18 cellular contexts compared by ENCODE assay signal in genomic region chr9:120505186-120505585, GRCh38.
DNase-seq lines count a peak whose midpoint lies in the region; ATAC-seq and TF ChIP-seq lines count a peak whose summit lies in the region.
"Had no signal": no experiment of that assay in that cellular context is flagged by ENCODE, and none has a peak within 500 bp of the region (broad histone marks: within the 10 kb centered on the region; RNA-seq: fewer than 3 reads in every experiment).

No MANE protein-coding gene starts in this region.

- no peaks in the 10 kb centered on the region for H4K20me1 ChIP-seq in hepatocyte (ENCODE audit: insufficient read depth, poor library complexity, severe bottlenecking)

- WGBS in right cardiac atrium, result 73% methylated on average over 4 of the region's 4 CpGs
- 96% methylated on average over 4 of the region's 4 CpGs for WGBS in hepatocyte (ENCODE audit: low lambda C conversion rate, missing lambda C conversion rate)

- H3K27ac ChIP-seq in cardiac muscle cell (no peak overlapping the region), right cardiac atrium (ENCODE audit: low read length) (no peak overlapping the region), WERI-Rb-1 (no peak overlapping the region), upper lobe of right lung (no peak overlapping the region), dorsolateral prefrontal cortex (no peak overlapping the region), hepatocyte (no peak overlapping the region)
- H3K27ac ChIP-seq: spleen had no signal

- H3K9me3 ChIP-seq in cardiac muscle cell (ENCODE audit: low read depth) (no peaks in the 10 kb centered on the region), right cardiac atrium (ENCODE audit: control insufficient read depth, low read length) (no peaks in the 10 kb centered on the region), WERI-Rb-1 (ENCODE audit: severe bottlenecking) (no peaks in the 10 kb centered on the region), upper lobe of right lung (no peaks in the 10 kb centered on the region), hepatocyte (ENCODE audit: low read depth) (no peaks in the 10 kb centered on the region)

- H3K4me3 ChIP-seq in cardiac muscle cell (no peak overlapping the region), right cardiac atrium (ENCODE audit: low read length) (no peak overlapping the region), WERI-Rb-1 (ENCODE audit: low read depth, low read length) (no peak overlapping the region), upper lobe of right lung (no peak overlapping the region), dorsolateral prefrontal cortex (no peak overlapping the region), hepatocyte (no peak overlapping the region)
- H3K4me3 ChIP-seq: spleen had no signal

- H3K4me1 ChIP-seq in cardiac muscle cell (ENCODE audit: low read depth) (no peaks in the 10 kb centered on the region), right cardiac atrium (ENCODE audit: control insufficient read depth, insufficient read depth, low read length) (no peaks in the 10 kb centered on the region), upper lobe of right lung (no peaks in the 10 kb centered on the region), hepatocyte (ENCODE audit: insufficient read depth) (no peaks in the 10 kb centered on the region)
- H3K4me1 ChIP-seq: spleen had no signal

- TF ChIP-seq CTCF in cardiac muscle cell (IDR thresholded peaks at IDR 0.05; ENCODE audit: low read depth, low read length), result peak; percentile 31
- peak; percentile 39; the same call in 1 of the 2 replicates for TF ChIP-seq CTCF in WERI-Rb-1 (IDR thresholded peaks at IDR 0.05; ENCODE audit: low read depth, low read length)
- peak; percentile 28 for TF ChIP-seq CTCF in upper lobe of right lung (IDR thresholded peaks at IDR 0.05)
- peak in 5 of 56 donors; percentile 5 to 39 (median 21) for TF ChIP-seq CTCF in dorsolateral prefrontal cortex (IDR thresholded peaks at IDR 0.05 in 54 of 56, conservative IDR thresholded peaks at IDR 0.05 in 2 of 56; ENCODE audit: low read depth in 1 of 56, partially characterized antibody in 56 of 56)
- TF ChIP-seq CTCF in hepatocyte (IDR thresholded peaks at IDR 0.05; ENCODE audit: poor library complexity), result no peak

- peak in 1 of 2 donors; percentile 55 for DNase-seq in cardiac muscle cell (ENCODE audit: low read depth in 1 of 2, low spot score in 1 of 2)
- no peak for DNase-seq in right cardiac atrium
- DNase-seq in WERI-Rb-1, result no peak
- peak; percentile 19 for DNase-seq in fibroblast of peridontal ligament (ENCODE audit: extremely low read depth)
- no peak for DNase-seq in upper lobe of right lung
- no peak for DNase-seq in dorsolateral prefrontal cortex
- no peak for DNase-seq in hepatocyte (ENCODE audit: low spot score)
- no peak for DNase-seq in NCI-H2029 (lab: John Stamatoyannopoulos, UW)
- DNase-seq: activated effector memory CD4-positive, alpha-beta T cell treated with anti-CD3 and anti-CD28 coated beads, Interleukin-2, amount 50 U/mL, for 16 hours; AML-193; amygdala; DND-41; HFFc6; MV-4-11; NCI-H1694 treated with DMSO at 0.1 percent for 48 hours; NCI-H345; RPMI8226; spleen had no signal

- H3K27me3 ChIP-seq in cardiac muscle cell, result no peaks in the 10 kb centered on the region
- no peaks in the 10 kb centered on the region for H3K27me3 ChIP-seq in right cardiac atrium (ENCODE audit: control insufficient read depth, insufficient read depth)
- no peaks in the 10 kb centered on the region for H3K27me3 ChIP-seq in WERI-Rb-1 (ENCODE audit: insufficient read depth, low read depth, severe bottlenecking)
- H3K27me3 ChIP-seq in upper lobe of right lung, result no peaks in the 10 kb centered on the region
- no peaks in the 10 kb centered on the region for H3K27me3 ChIP-seq in dorsolateral prefrontal cortex
- H3K27me3 ChIP-seq in hepatocyte, result no peaks in the 10 kb centered on the region
- H3K27me3 ChIP-seq: spleen had no signal

- ATAC-seq in right cardiac atrium (no peak), upper lobe of right lung (peak; percentile 74)

- no peaks in the 10 kb centered on the region for H3K9me2 ChIP-seq in hepatocyte (replicated peaks; ENCODE audit: insufficient read depth)

- no peaks in the 10 kb centered on the region for H3K79me2 ChIP-seq in hepatocyte

- no peak overlapping the region for H3K4me2 ChIP-seq in hepatocyte

- H2AFZ ChIP-seq in hepatocyte, result no peak overlapping the region

- no peaks in the 10 kb centered on the region for H3K36me3 ChIP-seq in cardiac muscle cell
- peaks cover 57% of the 10 kb centered on the region for H3K36me3 ChIP-seq in WERI-Rb-1
- peaks cover 15% of the 10 kb centered on the region for H3K36me3 ChIP-seq in upper lobe of right lung
- H3K36me3 ChIP-seq in hepatocyte (replicated peaks; ENCODE audit: insufficient read depth, low read depth), result no peaks in the 10 kb centered on the region

- intact Hi-C loops in right cardiac atrium (cut with DNase I) (no loop called here), upper lobe of right lung (cut with DNase I) (no loop called here), dorsolateral prefrontal cortex (cut with DNase I) (no loop called here)
